In the genomic region with DNA sequence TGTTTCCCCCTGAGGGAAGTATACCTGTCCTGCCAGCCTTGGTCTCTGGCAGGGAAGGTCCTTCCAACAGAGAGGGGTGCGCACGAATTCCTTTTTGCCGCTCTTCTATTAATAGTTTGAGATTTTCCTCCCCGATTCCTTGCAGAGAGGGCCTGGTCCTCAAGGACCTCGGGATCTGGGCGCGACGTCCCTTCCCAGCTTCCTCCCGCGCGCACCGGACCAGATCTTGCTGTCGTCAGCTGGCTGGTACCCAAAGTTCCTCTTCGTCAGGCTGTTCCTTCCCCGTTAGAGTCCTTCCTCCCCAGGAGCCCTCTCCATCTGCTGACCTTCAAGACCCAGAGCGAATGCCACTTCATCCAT, we compare ENCODE assay signal across 8 cellular contexts. TPM values are rescaled to one million over a fixed set of nuclear protein-coding genes. Genes with fewer than 3 reads are reported as not detected.
DNase-seq lines count a peak whose midpoint lies in the region; ATAC-seq and TF ChIP-seq lines count a peak whose summit lies in the region.

No MANE protein-coding gene starts in this region.

- H3K4me1 Mint-ChIP-seq in IgD-negative memory B cell = peaks cover 13 to 27% (median 24%) of the 10 kb centered on the region in 3 donors
- peaks cover 33% of the 10 kb centered on the region for H3K4me1 Mint-ChIP-seq in activated CD8-positive, alpha-beta T cell treated with anti-CD3 and anti-CD28 coated beads for 36 hours (ENCODE audit: low read depth)
- H3K4me1 Mint-ChIP-seq in naive thymus-derived CD4-positive, alpha-beta T cell = peaks cover 19 to 58% (median 45%) of the 10 kb centered on the region in 7 donors

- peak overlapping the region; percentile 83 to 99 (median 96) for H3K4me3 Mint-ChIP-seq in IgD-negative memory B cell
- peak overlapping the region; percentile 100 for H3K4me3 Mint-ChIP-seq in activated CD8-positive, alpha-beta T cell treated with anti-CD3 and anti-CD28 coated beads for 36 hours
- peak overlapping the region; percentile 94 to 100 (median 98) for H3K4me3 Mint-ChIP-seq in naive thymus-derived CD4-positive, alpha-beta T cell

- no peaks in the 10 kb centered on the region for H3K27me3 Mint-ChIP-seq in IgD-negative memory B cell
- no peaks in the 10 kb centered on the region for H3K27me3 Mint-ChIP-seq in activated CD8-positive, alpha-beta T cell treated with anti-CD3 and anti-CD28 coated beads for 36 hours
- H3K27me3 Mint-ChIP-seq in naive thymus-derived CD4-positive, alpha-beta T cell = no peaks in the 10 kb centered on the region

- no peak for ATAC-seq in activated CD8-positive, alpha-beta T cell treated with anti-CD3 and anti-CD28 coated beads for 36 hours
- ATAC-seq in naive thymus-derived CD4-positive, alpha-beta T cell = no peak
- ATAC-seq in HG02763 (IDR thresholded peaks at IDR 0.05; ENCODE audit: unreplicated experiment) = no peak

- CTCF ChIA-PET in activated CD8-positive, alpha-beta T cell treated with anti-CD3 and anti-CD28 coated beads for 36 hours (lab: Charles Lee) = interaction anchor here (1.5 to 2.0 kb wide), 3 partner anchors 39 to 301 kb away, joined by 5 to 7 read pairs (median 6); a partner anchor contains a TSS
- CTCF ChIA-PET in naive thymus-derived CD4-positive, alpha-beta T cell (lab: Charles Lee) = no interaction called here

- no peaks in the 10 kb centered on the region for H3K27me3 ChIP-seq in naive thymus-derived CD4-positive, alpha-beta T cell (ENCODE audit: control insufficient read depth in 2 of 2, insufficient read depth in 2 of 2, low read length in 2 of 2)

- peak; percentile 20 for DNase-seq in NCI-H2196 (lab: John Stamatoyannopoulos, UW; ENCODE audit: unreplicated experiment)
- DNase-seq in NCI-H2196 treated with DMSO at 0.1 percent for 48 hours (lab: John Stamatoyannopoulos, UW; ENCODE audit: unreplicated experiment) = no peak
- peak; percentile 29 for DNase-seq in activated CD8-positive, alpha-beta T cell treated with anti-CD3 and anti-CD28 coated beads for 36 hours
- DNase-seq in fibroblast of villous mesenchyme (ENCODE audit: low read depth) = peak; percentile 57
- peak in 5 of 9 donors; percentile 2 to 22 (median 11) for DNase-seq in naive thymus-derived CD4-positive, alpha-beta T cell
- no peak for DNase-seq in NCI-H1436 treated with DMSO at 0.1 percent for 48 hours (lab: John Stamatoyannopoulos, UW)

- no peaks in the 10 kb centered on the region for H3K9me3 Mint-ChIP-seq in IgD-negative memory B cell
- no peaks in the 10 kb centered on the region for H3K9me3 Mint-ChIP-seq in activated CD8-positive, alpha-beta T cell treated with anti-CD3 and anti-CD28 coated beads for 36 hours
- H3K9me3 Mint-ChIP-seq in naive thymus-derived CD4-positive, alpha-beta T cell = peaks cover 0 to 5% (median 0%) of the 10 kb centered on the region in 11 donors

- peaks cover under 1% of the 10 kb centered on the region for H3K36me3 Mint-ChIP-seq in IgD-negative memory B cell
- H3K36me3 Mint-ChIP-seq in activated CD8-positive, alpha-beta T cell treated with anti-CD3 and anti-CD28 coated beads for 36 hours (ENCODE audit: low read depth) = peaks cover 14% of the 10 kb centered on the region
- H3K36me3 Mint-ChIP-seq in naive thymus-derived CD4-positive, alpha-beta T cell = peaks cover 0 to 7% (median 0%) of the 10 kb centered on the region in 5 donors

- intact Hi-C loops in activated CD8-positive, alpha-beta T cell treated with anti-CD3 and anti-CD28 coated beads for 36 hours (cut with micrococcal nuclease) = loop anchor here (2.0 to 10.0 kb wide), 2 partner anchors 124 to 190 kb away; a partner anchor contains a TSS
- intact Hi-C loops in naive thymus-derived CD4-positive, alpha-beta T cell (cut with micrococcal nuclease) = loop anchor here (2.0 to 10.0 kb wide), 6 partner anchors 38 to 1296 kb away; a partner anchor contains a TSS

- POLR2A ChIA-PET in activated CD8-positive, alpha-beta T cell treated with anti-CD3 and anti-CD28 coated beads for 36 hours (lab: Charles Lee) = interaction anchor here (1.2 to 2.8 kb wide), 6 partner anchors 9 to 301 kb away, joined by 3 to 37 read pairs (median 6); a partner anchor contains a TSS
- POLR2A ChIA-PET in naive thymus-derived CD4-positive, alpha-beta T cell (lab: Charles Lee) = interaction anchor here (1.2 to 1.5 kb wide), 4 partner anchors 9 to 301 kb away, joined by 3 to 10 read pairs (median 4); a partner anchor contains a TSS

- peaks cover 5 to 9% of the 10 kb centered on the region in 2 donors for H3K4me1 ChIP-seq in naive thymus-derived CD4-positive, alpha-beta T cell (ENCODE audit: control insufficient read depth in 2 of 2, insufficient read depth in 2 of 2, low read length in 2 of 2)

- peak overlapping the region; percentile 90 for H3K27ac ChIP-seq in naive thymus-derived CD4-positive, alpha-beta T cell (ENCODE audit: low read depth, low read length)

- no peaks in the 10 kb centered on the region for H3K9me3 ChIP-seq in naive thymus-derived CD4-positive, alpha-beta T cell (ENCODE audit: control insufficient read depth in 2 of 3, low read length in 3 of 3)

- peak overlapping the region; percentile 25 to 97 (median 90) for H3K27ac Mint-ChIP-seq in IgD-negative memory B cell
- peak overlapping the region; percentile 99 for H3K27ac Mint-ChIP-seq in activated CD8-positive, alpha-beta T cell treated with anti-CD3 and anti-CD28 coated beads for 36 hours
- peak overlapping the region; percentile 88 to 97 (median 94) for H3K27ac Mint-ChIP-seq in naive thymus-derived CD4-positive, alpha-beta T cell

- H3K4me3 ChIP-seq in fibroblast of villous mesenchyme (ENCODE audit: low read depth, low read length) = peak overlapping the region; percentile 99
- peak overlapping the region; percentile 81 for H3K4me3 ChIP-seq in naive thymus-derived CD4-positive, alpha-beta T cell (ENCODE audit: low read length)

- no peak for TF ChIP-seq CTCF in activated CD8-positive, alpha-beta T cell treated with anti-CD3 and anti-CD28 coated beads for 36 hours (IDR thresholded peaks at IDR 0.05)
- TF ChIP-seq CTCF in fibroblast of villous mesenchyme (IDR thresholded peaks at IDR 0.05; ENCODE audit: insufficient read depth, low read depth, low read length) = no peak

- peaks cover 0 to 4% (median 0%) of the 10 kb centered on the region in 3 experiments for H3K36me3 ChIP-seq in naive thymus-derived CD4-positive, alpha-beta T cell (ENCODE audit: control insufficient read depth in 2 of 3, insufficient read depth in 3 of 3, low read length in 3 of 3)

RNA-seq across cellular contexts. Expression of a gene that starts 0.7 kb away (rescaled TPM):
- 24.0 TPM for polyA plus RNA-seq in IgD-negative memory B cell
- total RNA-seq in activated CD8-positive, alpha-beta T cell treated with anti-CD3 and anti-CD28 coated beads for 36 hours = 10 to 100 TPM; 48.7 to 51.5 TPM
- total RNA-seq in fibroblast of villous mesenchyme = 27.2 and 49.0 TPM in 2 replicates
- total RNA-seq in naive thymus-derived CD4-positive, alpha-beta T cell = 10 to 100 TPM in 3 of 5 experiments, 1 to 10 TPM in 2; 8.0 to 22.2 (median 10.2) TPM
- polyA plus RNA-seq in naive thymus-derived CD4-positive, alpha-beta T cell = 10 to 100 TPM; 14.4 to 18.8 TPM

Comparison
In these comparisons a context has a peak if more than half of its experiments do, and no peak if none do; other contexts are left out.
1. DNase-seq: peak in NCI-H2196 (single experiment), activated CD8-positive, alpha-beta T cell treated with anti-CD3 and anti-CD28 coated beads for 36 hours (single experiment), fibroblast of villous mesenchyme (single experiment) and naive thymus-derived CD4-positive, alpha-beta T cell (5 of 9); none in NCI-H2196 treated with DMSO at 0.1 percent for 48 hours (single experiment) and NCI-H1436 treated with DMSO at 0.1 percent for 48 hours (single experiment).
2. Peak in every context shown above with its lines, with median percentiles within 50 percentile points of each other: H3K27ac Mint-ChIP-seq and H3K4me3 Mint-ChIP-seq.